ENCODE assay signal across 18 cellular contexts in the genomic region with DNA sequence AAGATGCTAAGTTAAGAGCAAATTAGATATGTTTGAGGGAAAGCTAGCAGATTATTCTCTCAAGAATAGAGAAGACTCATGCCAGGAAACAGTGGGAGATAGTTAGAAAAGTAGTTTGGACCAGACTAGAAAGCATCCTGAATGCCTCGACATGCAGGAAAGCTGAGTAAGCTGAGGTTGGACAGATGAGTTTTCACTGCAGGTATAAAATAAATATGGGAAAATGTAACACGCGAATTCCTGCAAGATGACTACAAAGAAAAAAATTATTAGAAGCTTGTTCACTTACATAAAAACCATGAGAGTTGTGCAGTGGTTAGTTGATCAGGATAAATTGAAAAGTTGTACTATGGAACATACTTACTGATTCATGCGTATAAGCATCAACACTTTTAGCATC.
"Had no signal": no experiment of that assay in that cellular context is flagged by ENCODE, and none has a peak within 500 bp of the region (broad histone marks: within the 10 kb centered on the region; RNA-seq: fewer than 3 reads in every experiment).

No MANE protein-coding gene starts in this region.

- DNase-seq: activated CD4-positive, alpha-beta memory T cell treated with anti-CD3 and anti-CD28 coated beads for 36 hours; activated gamma-delta T cell treated with Interleukin-2 at 50 U/mL for 16 hours; activated T-cell treated with anti-CD3 and anti-CD28 coated beads, Interleukin-2, amount 50 U/mL, for 48 hours; left lung; mesendoderm; nephron progenitor cell; ovary; stimulated activated CD4-positive, alpha-beta T cell treated with anti-CD3 and anti-CD28 coated beads, Interleukin-2, amount 100 ng/mL, for 48 hours; stimulated activated naive CD8-positive, alpha-beta T cell treated with anti-CD3 and anti-CD28 coated beads, Interleukin-15, Interleukin-2, amounts not matched to agents 100 U/mL and 50 U/mL, for 24 hours; T-cell; T1000; upper lobe of right lung had no signal

- H3K4me3 ChIP-seq: ascending aorta, left lung, ovary, suprapubic skin, upper lobe of right lung had no signal

- H3K27ac Mint-ChIP-seq: activated CD4-positive, alpha-beta memory T cell treated with anti-CD3 and anti-CD28 coated beads for 36 hours; dendritic cell treated with granulocyte-macrophage colony-stimulating factor and Interleukin-4, amounts not matched to agents 40 ng/mL and 50 ng/mL, for 4 days; nephron progenitor cell; T-cell had no signal

- H3K27ac ChIP-seq: ascending aorta, left lung, ovary, suprapubic skin, upper lobe of right lung, VCaP had no signal

- H3K9me3 ChIP-seq: ascending aorta, left lung, ovary, suprapubic skin, upper lobe of right lung had no signal

- ATAC-seq: esophagus mucosa; left lung; stimulated activated naive CD8-positive, alpha-beta T cell treated with anti-CD3 and anti-CD28 coated beads, Interleukin-15, Interleukin-2, amounts not matched to agents 100 U/mL and 50 U/mL, for 24 hours; T-cell; upper lobe of right lung had no signal

- H3K36me3 ChIP-seq: ascending aorta, left lung, ovary, suprapubic skin, upper lobe of right lung had no signal

- H3K36me3 Mint-ChIP-seq: activated CD4-positive, alpha-beta memory T cell treated with anti-CD3 and anti-CD28 coated beads for 36 hours; T-cell had no signal

- H3K27me3 ChIP-seq: ascending aorta, left lung, ovary, suprapubic skin, upper lobe of right lung had no signal

- H3K4me1 Mint-ChIP-seq: central memory CD8-positive, alpha-beta T cell; nephron progenitor cell; T-cell had no signal

- H3K9me3 Mint-ChIP-seq: activated CD4-positive, alpha-beta memory T cell treated with anti-CD3 and anti-CD28 coated beads for 36 hours; central memory CD8-positive, alpha-beta T cell; dendritic cell treated with granulocyte-macrophage colony-stimulating factor and Interleukin-4, amounts not matched to agents 40 ng/mL and 50 ng/mL, for 4 days; nephron progenitor cell; T-cell had no signal

- H3K4me3 Mint-ChIP-seq: activated CD4-positive, alpha-beta memory T cell treated with anti-CD3 and anti-CD28 coated beads for 36 hours; central memory CD8-positive, alpha-beta T cell; dendritic cell treated with granulocyte-macrophage colony-stimulating factor and Interleukin-4, amounts not matched to agents 40 ng/mL and 50 ng/mL, for 4 days; nephron progenitor cell; T-cell had no signal

- H3K4me1 ChIP-seq: ascending aorta, left lung, upper lobe of right lung had no signal
